ENCODE assay signal across 7 cellular contexts in the genomic region with DNA sequence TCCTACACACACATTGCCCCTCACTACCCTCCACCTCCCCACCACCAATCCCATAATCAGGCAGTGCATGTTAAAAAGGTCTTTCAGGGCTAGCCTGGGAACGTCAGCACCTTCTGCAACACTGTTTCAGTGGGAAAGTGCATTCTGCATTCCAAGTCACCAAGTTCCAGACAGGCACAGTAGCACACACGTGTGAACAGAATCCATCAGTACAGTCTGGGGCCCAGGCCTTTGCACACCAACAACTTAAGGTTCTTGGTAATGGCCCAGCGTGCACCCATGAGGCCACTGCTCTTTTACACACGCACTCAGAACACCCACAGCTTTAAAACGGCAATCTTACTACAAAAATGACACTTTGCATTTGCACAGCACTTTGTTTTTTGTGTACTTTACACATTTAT. TPM values are rescaled to one million over a fixed set of nuclear protein-coding genes. Genes with fewer than 3 reads are reported as not detected.
DNase-seq lines count a peak whose midpoint lies in the region; ATAC-seq, FAIRE-seq and TF ChIP-seq lines count a peak whose summit lies in the region.

No MANE protein-coding gene starts in this region.

- DNase-seq in HT1080 (ENCODE audit: low read depth) (peak; percentile 60), stomach (no peak), SHP77 (lab: John Stamatoyannopoulos, UW) (no peak), NCI-H774 (lab: John Stamatoyannopoulos, UW) (no peak), urothelium cell line (ENCODE audit: low spot score) (no peak)
- no peak for DNase-seq in activated CD8-positive, alpha-beta T cell treated with anti-CD3 and anti-CD28 coated beads, Interleukin-2, amount 10 ng/mL, durations not matched to agents 7 days and 5 days

- H3K36me3 Mint-ChIP-seq in activated CD8-positive, alpha-beta T cell treated with anti-CD3 and anti-CD28 coated beads, Interleukin-2, amount 10 ng/mL, durations not matched to agents 7 days and 5 days (ENCODE audit: low read depth) = peaks cover 50% of the 10 kb centered on the region

- ATAC-seq in activated CD8-positive, alpha-beta T cell treated with anti-CD3 and anti-CD28 coated beads, Interleukin-2, amount 10 ng/mL, durations not matched to agents 7 days and 5 days = no peak

- H3K27me3 Mint-ChIP-seq in activated CD8-positive, alpha-beta T cell treated with anti-CD3 and anti-CD28 coated beads, Interleukin-2, amount 10 ng/mL, durations not matched to agents 7 days and 5 days (ENCODE audit: low read depth) = peaks cover 5% of the 10 kb centered on the region

- POLR2A ChIA-PET in activated CD8-positive, alpha-beta T cell treated with anti-CD3 and anti-CD28 coated beads, Interleukin-2, amount 10 ng/mL, durations not matched to agents 7 days and 5 days (lab: Charles Lee) = interaction anchor here (1.3 kb wide), 1 partner anchor 10 kb away, joined by 4 read pairs; no protein-coding TSS in a partner anchor

- no peak for TF ChIP-seq POLR2A in stomach (IDR thresholded peaks at IDR 0.05)

- no peak for TF ChIP-seq CTCF in stomach (IDR thresholded peaks at IDR 0.05)

- peaks cover 0 to 5% (median 0%) of the 10 kb centered on the region in 3 donors for H3K27me3 ChIP-seq in stomach

- no peaks in the 10 kb centered on the region for H3K9me3 ChIP-seq in stomach

- no peak for FAIRE-seq in urothelium cell line (lab: Jason Lieb, UNC)

- H3K4me3 ChIP-seq in iPS-11a (ENCODE audit: low read depth, low read length) = peak overlapping the region; percentile 86
- peak overlapping the region; percentile 72 to 89 (median 80) for H3K4me3 ChIP-seq in stomach

- WGBS in stomach, 5 donors = 10 to 22% (median 19%) methylated on average over 5 of the region's 5 CpGs

- H3K36me3 ChIP-seq in stomach = peaks cover 0 to 16% (median 7%) of the 10 kb centered on the region in 4 donors

- TF ChIP-seq EP300 in stomach (IDR thresholded peaks at IDR 0.05) = no peak

- peak overlapping the region; percentile 94 for H3K4me3 Mint-ChIP-seq in activated CD8-positive, alpha-beta T cell treated with anti-CD3 and anti-CD28 coated beads, Interleukin-2, amount 10 ng/mL, durations not matched to agents 7 days and 5 days

- peak overlapping the region; percentile 20 to 99 (median 98) for H3K27ac ChIP-seq in stomach

- no peaks in the 10 kb centered on the region for H3K9me3 Mint-ChIP-seq in activated CD8-positive, alpha-beta T cell treated with anti-CD3 and anti-CD28 coated beads, Interleukin-2, amount 10 ng/mL, durations not matched to agents 7 days and 5 days (ENCODE audit: insufficient read depth)

- H3K27ac Mint-ChIP-seq in activated CD8-positive, alpha-beta T cell treated with anti-CD3 and anti-CD28 coated beads, Interleukin-2, amount 10 ng/mL, durations not matched to agents 7 days and 5 days = peak overlapping the region; percentile 92

- H3K4me1 Mint-ChIP-seq in activated CD8-positive, alpha-beta T cell treated with anti-CD3 and anti-CD28 coated beads, Interleukin-2, amount 10 ng/mL, durations not matched to agents 7 days and 5 days (ENCODE audit: low read depth) = peaks cover 63% of the 10 kb centered on the region

- intact Hi-C loops in stomach (cut with DNase I; ENCODE audit: low total_unique reads) = no loop called here

- H3K4me1 ChIP-seq in stomach = peaks cover 52 to 76% (median 63%) of the 10 kb centered on the region in 4 donors

- CTCF ChIA-PET in activated CD8-positive, alpha-beta T cell treated with anti-CD3 and anti-CD28 coated beads, Interleukin-2, amount 10 ng/mL, durations not matched to agents 7 days and 5 days (lab: Charles Lee) = interaction anchor here (0.7 kb wide), 1 partner anchor 46 kb away, joined by 3 read pairs; no protein-coding TSS in a partner anchor

RNA-seq across cellular contexts. Expression of a gene that starts 1.2 kb away (rescaled TPM):
- 3,876 and 3,948 TPM in 2 replicates for total RNA-seq in HT1080 (2014; rRNA removed; shearing (Covaris generic))
- 3,764 and 3,966 TPM in 2 replicates for polyA plus RNA-seq in HT1080 (2015; cell fraction: cytosol; rRNA removed)
- 5,018 and 5,424 TPM in 2 replicates for polyA plus RNA-seq in HT1080 (2015; cell fraction: nucleus; rRNA removed)
- total RNA-seq in activated CD8-positive, alpha-beta T cell treated with anti-CD3 and anti-CD28 coated beads, Interleukin-2, amount 10 ng/mL, durations not matched to agents 7 days and 5 days = 100 to 1,000 TPM; 368 to 375 TPM
- 1,000 to 10,000 TPM in 1 of 5 donors, 100 to 1,000 TPM in 4; 292 to 1,332 (median 460) TPM for total RNA-seq in stomach
- polyA plus RNA-seq in stomach = 100 to 1,000 TPM; 600 to 928 (median 774) TPM
